Comparison of ENCODE assay signal across 1 cellular context in the genomic region with DNA sequence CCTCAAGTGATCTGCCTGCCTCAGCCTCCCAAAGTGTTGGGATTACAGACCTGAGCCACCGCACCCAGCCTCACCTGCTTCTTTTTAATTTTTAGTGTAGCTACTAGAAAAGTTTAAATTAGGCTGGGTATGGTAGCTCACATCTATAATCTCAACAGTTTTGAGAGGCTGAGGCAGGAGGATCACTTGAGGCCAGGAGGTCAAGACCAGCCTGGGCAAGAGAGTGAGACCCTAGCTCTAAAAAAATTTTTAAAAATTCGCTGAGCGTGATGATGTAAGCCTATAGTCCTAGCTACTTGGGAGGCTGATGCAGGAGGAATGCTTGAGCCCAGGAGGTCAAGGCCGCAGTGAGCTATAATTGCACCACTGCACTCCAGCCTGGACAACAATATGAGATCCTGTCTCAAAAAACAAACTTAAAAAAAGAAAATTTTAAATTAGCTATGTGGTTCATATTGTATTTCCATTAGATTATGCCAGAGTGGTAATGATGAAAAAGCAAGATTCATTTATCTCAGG.
TF ChIP-seq lines count a peak whose summit lies in the region.

No MANE protein-coding gene starts in this region.

TF ChIP-seq in K562, 482 proteins besides CTCF, POLR2A, EP300 and RAD21:
- TF ChIP-seq ZNF121 (CRISPR knock-in tag; conservative IDR thresholded peaks at IDR 0.05), result peak; percentile 78
- TF ChIP-seq RBM25 (IDR thresholded peaks at IDR 0.05; ENCODE audit: low read depth, low read length, severe bottlenecking), result peak; percentile 57
- TF ChIP-seq CXXC5 (CRISPR knock-in tag; IDR thresholded peaks at IDR 0.05), result no peak
TF ChIP-seq in K562: peak in this region for 2.
